Comparison of ENCODE assay signal across 8 cellular contexts in the genomic region with DNA sequence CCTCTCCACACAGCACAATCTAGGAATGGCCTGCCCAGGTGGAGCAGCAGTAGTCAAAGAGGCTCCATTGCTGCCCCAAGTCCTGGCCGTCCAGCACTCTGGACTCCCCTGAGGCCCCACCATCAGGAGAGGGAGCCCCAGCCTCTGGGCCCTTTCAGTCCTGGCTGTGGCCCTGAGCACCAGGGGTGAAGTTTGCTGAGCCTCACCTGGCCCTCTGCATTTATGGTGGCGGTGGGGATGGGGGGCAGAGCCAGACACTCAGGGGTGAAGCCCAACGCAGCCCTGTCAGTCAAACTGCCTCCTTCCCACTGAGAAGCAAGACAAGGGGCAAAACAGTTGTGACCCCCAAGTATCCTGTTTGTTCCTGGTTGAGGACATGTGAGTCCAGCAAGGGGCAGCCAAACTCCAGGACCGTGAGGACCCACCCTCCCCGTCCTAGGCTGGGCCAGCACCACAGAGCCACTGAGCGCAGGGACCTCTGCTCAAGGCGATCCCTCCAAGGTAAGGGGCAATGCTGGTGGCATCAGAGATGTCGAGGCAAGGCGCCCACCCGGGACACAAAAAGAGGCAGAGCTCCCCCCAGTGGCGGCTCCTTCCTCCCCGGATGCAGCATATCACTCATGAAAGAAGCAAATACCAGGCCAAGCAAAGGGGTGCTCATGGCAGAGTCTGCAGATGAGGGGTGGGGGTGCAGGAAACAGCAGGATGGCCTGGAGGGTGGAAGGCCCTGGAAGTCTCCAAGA. TPM values are rescaled to one million over a fixed set of nuclear protein-coding genes. Genes with fewer than 3 reads are reported as not detected.
DNase-seq lines count a peak whose midpoint lies in the region; ATAC-seq and TF ChIP-seq lines count a peak whose summit lies in the region.

No MANE protein-coding gene starts in this region.

- no peak overlapping the region for H3K9ac ChIP-seq in fibroblast of lung (ENCODE audit: insufficient read depth, low read length)

- H2AFZ ChIP-seq in fibroblast of lung (ENCODE audit: low read length) = no peak overlapping the region

- peak; percentile 63 to 77 for TF ChIP-seq CTCF in fibroblast of lung (conservative IDR thresholded peaks at IDR 0.05 in 1 of 2, IDR thresholded peaks at IDR 0.05 in 1 of 2; ENCODE audit: low read depth in 1 of 2, low read length in 2 of 2)
- no peak for TF ChIP-seq CTCF in lower leg skin (IDR thresholded peaks at IDR 0.05)

- H3K27me3 ChIP-seq in fibroblast of lung (ENCODE audit: control insufficient read depth, insufficient read depth, low read length) = peaks cover 14% of the 10 kb centered on the region

- no peak overlapping the region for H3K4me3 ChIP-seq in fibroblast of lung (replicated peaks in 1 of 4; ENCODE audit: control extremely low read depth in 1 of 4, insufficient read depth in 1 of 4, low read depth in 3 of 4, low read length in 4 of 4)
- no peak overlapping the region for H3K4me3 ChIP-seq in lower leg skin (ENCODE audit: low read depth, poor library complexity, severe bottlenecking)

- no peak for TF ChIP-seq POLR2A in lower leg skin (IDR thresholded peaks at IDR 0.05)

- intact Hi-C loops in posterior vena cava (cut with DNase I) = loop anchor here (10.0 kb wide), 2 partner anchors 143 to 223 kb away; partner anchors contain the start of gene TRAF3 (in 1 of the 2)
- intact Hi-C loops in lower leg skin (cut with DNase I; ENCODE audit: low total_unique reads) = loop anchor here (10.0 kb wide), 1 partner anchor 303 kb away; no protein-coding TSS in a partner anchor

- H4K20me1 ChIP-seq in fibroblast of lung (ENCODE audit: control insufficient read depth, extremely low read depth, insufficient read depth, low read length) = no peaks in the 10 kb centered on the region

- no peak overlapping the region for H3K4me2 ChIP-seq in fibroblast of lung (ENCODE audit: extremely low read depth, insufficient read depth, low read length)

- no peaks in the 10 kb centered on the region for H3K79me2 ChIP-seq in fibroblast of lung (ENCODE audit: control insufficient read depth, insufficient read depth, low read length)

- H3K27ac ChIP-seq in fibroblast of lung (ENCODE audit: insufficient read depth, low read length) = no peak overlapping the region

- no peaks in the 10 kb centered on the region for H3K4me1 ChIP-seq in fibroblast of lung (ENCODE audit: control insufficient read depth, extremely low read depth, insufficient read depth, low read length)

- no peaks in the 10 kb centered on the region for H3K36me3 ChIP-seq in fibroblast of lung (ENCODE audit: control insufficient read depth, insufficient read depth, low read length)

- no peaks in the 10 kb centered on the region for H3K9me3 ChIP-seq in fibroblast of lung (ENCODE audit: control insufficient read depth, insufficient read depth, low read depth, low read length)

- peak; percentile 13 to 82 for DNase-seq in NCI-H526 (lab: John Stamatoyannopoulos, UW)
- no peak for DNase-seq in NCI-H526 treated with DMSO at 0.1 percent for 48 hours (lab: John Stamatoyannopoulos, UW)
- peak; percentile 13 for DNase-seq in NCI-H460 (ENCODE audit: extremely low read depth, low read depth)
- peak; percentile 56 for DNase-seq in activated T-cell treated with anti-CD3 and anti-CD28 coated beads for 4 hours
- peak; percentile 19 to 39 for DNase-seq in fibroblast of lung (ENCODE audit: low read depth in 2 of 2)
- DNase-seq in posterior vena cava (ENCODE audit: low spot score) = peak; percentile 88
- no peak for DNase-seq in lower leg skin (ENCODE audit: low spot score in 2 of 2)

- WGBS in lower leg skin, 2 donors = 35 to 42% methylated on average over 11 to 12 of the region's 12 CpGs

- ATAC-seq in HG03378 (IDR thresholded peaks at IDR 0.05; ENCODE audit: unreplicated experiment) = no peak

RNA-seq across cellular contexts. Expression of gene AMN, which starts 4.8 kb away (rescaled TPM):
- 0.20 and 0.29 TPM in 2 replicates for total RNA-seq in NCI-H460 (2014; rRNA removed; shearing (Covaris generic))
- polyA plus RNA-seq in NCI-H460 (2014; cell fraction: nucleus; rRNA removed) = 0.27 and 0.61 TPM in 2 replicates
- total RNA-seq in fibroblast of lung = under 0.01 TPM in 2 replicates
- polyA plus RNA-seq in fibroblast of lung = not detected in 2 replicates
- polyA plus RNA-seq in fibroblast of lung (2012) = 0.09 TPM in 1 of 2 replicates, not detected in the other
- not detected in 2 replicates for polyA minus RNA-seq in fibroblast of lung (ENCODE audit: low replicate concordance)
- total RNA-seq in posterior vena cava = under 1 TPM in 1 of 2 donors, not detected in 1; 0.10 TPM
- total RNA-seq in lower leg skin = 10 to 100 TPM; 21.5 to 29.1 (median 24.1) TPM

Comparison
In these comparisons a context has a peak if more than half of its experiments do, and no peak if none do; other contexts are left out.
1. DNase-seq: peak in NCI-H526 (2 of 2), NCI-H460 (single experiment), activated T-cell treated with anti-CD3 and anti-CD28 coated beads for 4 hours (single experiment), fibroblast of lung (2 of 2) and posterior vena cava (single experiment); none in NCI-H526 treated with DMSO at 0.1 percent for 48 hours (single experiment) and lower leg skin (0 of 2).
2. CTCF ChIP-seq: peak in fibroblast of lung (2 of 2); none in lower leg skin (0 of 3).
3. RNA of gene AMN, which starts 4.8 kb away (total RNA-seq): 21.5 to 29.1 TPM in lower leg skin; 0.10 TPM in posterior vena cava, 0.20 to 0.29 TPM in NCI-H460 and under 0.01 TPM in fibroblast of lung; every median in the first group is over 10 times any median in the second.